8 cellular contexts compared by ENCODE assay signal in genomic region chr18:32469691-32470131, GRCh38. TPM values are rescaled to one million over a fixed set of nuclear protein-coding genes. Genes with fewer than 3 reads are reported as not detected.
DNase-seq lines count a peak whose midpoint lies in the region; TF ChIP-seq lines count a peak whose summit lies in the region.

No MANE protein-coding gene starts in this region.

- no peak for TF ChIP-seq EP300 in suprapubic skin (IDR thresholded peaks at IDR 0.05)

- peaks cover 38% of the 10 kb centered on the region for H3K4me1 ChIP-seq in suprapubic skin

- DNase-seq in AG08395 (ENCODE audit: low spot score) (peak; percentile 6), HFF-Myc (ENCODE audit: extremely low read depth, low read depth) (no peak), amniotic epithelial cell (ENCODE audit: low read depth) (peak; percentile 46), kidney tubule cell (ENCODE audit: low spot score) (peak; percentile 9), suprapubic skin (ENCODE audit: low spot score in 2 of 2) (no peak), ecto neural progenitor cell (ENCODE audit: low spot score) (no peak), COLO668 (lab: John Stamatoyannopoulos, UW; ENCODE audit: unreplicated experiment) (no peak), NCI-H345 treated with DMSO at 0.1 percent for 48 hours (lab: John Stamatoyannopoulos, UW; ENCODE audit: unreplicated experiment) (no peak)

- under 1% methylated on average over 6 of the region's 6 CpGs for WGBS in suprapubic skin

- H3K36me3 ChIP-seq in suprapubic skin: no peaks in the 10 kb centered on the region

- no peak for TF ChIP-seq POLR2A in suprapubic skin (IDR thresholded peaks at IDR 0.05)

- no peak for TF ChIP-seq CTCF in HFF-Myc (IDR thresholded peaks at IDR 0.05; ENCODE audit: low read depth, low read length, missing control alignments)
- TF ChIP-seq CTCF in suprapubic skin (IDR thresholded peaks at IDR 0.05): no peak

- no peaks in the 10 kb centered on the region for H3K9me3 ChIP-seq in suprapubic skin

- no peaks in the 10 kb centered on the region for H3K27me3 ChIP-seq in suprapubic skin

- peak overlapping the region; percentile 50 for H3K4me3 ChIP-seq in HFF-Myc (replicated peaks; ENCODE audit: low read depth, low read length)
- H3K4me3 ChIP-seq in suprapubic skin: peak overlapping the region; percentile 87

- H3K27ac ChIP-seq in suprapubic skin: peak overlapping the region; percentile 90

RNA-seq across cellular contexts. Expression of gene GAREM1, which starts 1.0 kb away (rescaled TPM):
- total RNA-seq in suprapubic skin: 10 to 100 TPM; 42.9 to 70.8 (median 52.6) TPM

Comparison
In these comparisons a context has a peak if more than half of its experiments do, and no peak if none do; other contexts are left out.
1. DNase-seq: peak in AG08395 (single experiment), amniotic epithelial cell (single experiment) and kidney tubule cell (single experiment); none in HFF-Myc (single experiment), suprapubic skin (0 of 2), ecto neural progenitor cell (single experiment), COLO668 (single experiment) and NCI-H345 treated with DMSO at 0.1 percent for 48 hours (single experiment).